In the genomic region with DNA sequence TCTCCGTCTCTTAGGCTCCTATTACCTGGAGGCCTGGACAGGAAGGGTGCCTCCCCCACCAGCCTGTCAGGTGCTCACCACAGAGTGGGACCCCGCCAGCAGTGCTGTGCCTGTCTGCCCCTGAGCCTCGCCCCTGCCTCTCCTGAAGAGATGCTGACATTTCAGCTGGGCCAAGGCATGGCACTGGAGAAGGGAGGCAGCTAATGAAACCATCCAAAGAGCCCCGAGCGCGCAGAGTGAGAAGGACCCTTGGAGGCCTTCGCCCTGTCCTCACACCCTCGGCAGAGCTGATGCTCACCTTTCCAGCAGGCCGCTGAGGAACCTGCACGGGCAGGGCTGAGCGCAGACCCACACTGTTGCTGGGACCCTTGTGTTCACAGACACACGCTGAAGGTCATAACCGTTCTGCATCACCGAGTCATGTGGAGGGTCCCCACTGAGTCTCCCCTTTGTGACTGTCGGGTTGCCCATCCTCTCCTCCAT, we compare ENCODE assay signal across 13 cellular contexts. TPM values are rescaled to one million over a fixed set of nuclear protein-coding genes. Genes with fewer than 3 reads are reported as not detected.
DNase-seq lines count a peak whose midpoint lies in the region; ATAC-seq and TF ChIP-seq lines count a peak whose summit lies in the region.
"Had no signal": no experiment of that assay in that cellular context is flagged by ENCODE, and none has a peak within 500 bp of the region (broad histone marks: within the 10 kb centered on the region; RNA-seq: fewer than 3 reads in every experiment).

No MANE protein-coding gene starts in this region.

- TF ChIP-seq CTCF in endodermal cell (conservative IDR thresholded peaks at IDR 0.05) = no peak

- peak overlapping the region; percentile 95 for H3K4me2 ChIP-seq in BLaER1

- 94 to 98% methylated on average over 12 to 15 of the region's 15 CpGs for WGBS in endodermal cell (ENCODE audit: insufficient coverage in 1 of 2, insufficient read length in 1 of 2), 2 experiments

- POLR2A ChIA-PET in CD8-positive, alpha-beta memory T cell (lab: Charles Lee) = interaction anchor here (3.9 kb wide), 1 partner anchor 11 kb away, joined by 45 read pairs; a partner anchor contains a TSS
- POLR2A ChIA-PET in activated naive CD8-positive, alpha-beta T cell treated with anti-CD3 and anti-CD28 coated beads, Interleukin-2, amount 10 ng/mL, durations not matched to agents 7 days and 5 days (lab: Charles Lee) = interaction anchor here (1.2 to 4.1 kb wide), 3 partner anchors 12 to 262 kb away, joined by 3 to 90 read pairs (median 6); a partner anchor contains a TSS
- POLR2A ChIA-PET in naive thymus-derived CD8-positive, alpha-beta T cell (lab: Charles Lee) = interaction anchor here (0.7 to 3.5 kb wide), 2 partner anchors 11 to 37 kb away, joined by 3 to 35 read pairs; a partner anchor contains a TSS

- H3K4me3 Mint-ChIP-seq in CD8-positive, alpha-beta memory T cell = peak overlapping the region in 6 of 7 donors; percentile 16 to 88 (median 79)
- no peak overlapping the region for H3K4me3 Mint-ChIP-seq in activated naive CD8-positive, alpha-beta T cell treated with anti-CD3 and anti-CD28 coated beads, Interleukin-2, amount 10 ng/mL, durations not matched to agents 7 days and 5 days
- H3K4me3 Mint-ChIP-seq in naive thymus-derived CD8-positive, alpha-beta T cell = peak overlapping the region in 9 of 10 donors; percentile 26 to 86 (median 64)
- H3K4me3 Mint-ChIP-seq in endodermal cell = no peak overlapping the region

- H3K4me3 ChIP-seq in BLaER1 (no peak overlapping the region), endodermal cell (ENCODE audit: low read length) (no peak overlapping the region)
- no peak overlapping the region for H3K4me3 ChIP-seq in CD8-positive, alpha-beta memory T cell (ENCODE audit: low read length)

- H3K36me3 Mint-ChIP-seq in CD8-positive, alpha-beta memory T cell = no peaks in the 10 kb centered on the region
- no peaks in the 10 kb centered on the region for H3K36me3 Mint-ChIP-seq in activated naive CD8-positive, alpha-beta T cell treated with anti-CD3 and anti-CD28 coated beads, Interleukin-2, amount 10 ng/mL, durations not matched to agents 7 days and 5 days
- H3K36me3 Mint-ChIP-seq in naive thymus-derived CD8-positive, alpha-beta T cell = no peaks in the 10 kb centered on the region
- no peaks in the 10 kb centered on the region for H3K36me3 Mint-ChIP-seq in endodermal cell (ENCODE audit: low read depth)

- H3K27me3 Mint-ChIP-seq in CD8-positive, alpha-beta memory T cell = peaks cover 0 to 1% of the 10 kb centered on the region in 2 donors
- H3K27me3 Mint-ChIP-seq in activated naive CD8-positive, alpha-beta T cell treated with anti-CD3 and anti-CD28 coated beads, Interleukin-2, amount 10 ng/mL, durations not matched to agents 7 days and 5 days = no peaks in the 10 kb centered on the region
- no peaks in the 10 kb centered on the region for H3K27me3 Mint-ChIP-seq in naive thymus-derived CD8-positive, alpha-beta T cell
- H3K27me3 Mint-ChIP-seq in endodermal cell (ENCODE audit: insufficient read depth) = no peaks in the 10 kb centered on the region

- H3K36me3 ChIP-seq in BLaER1 (peaks cover 25% of the 10 kb centered on the region), endodermal cell (ENCODE audit: control insufficient read depth, insufficient read depth, low read length) (no peaks in the 10 kb centered on the region)
- no peaks in the 10 kb centered on the region for H3K36me3 ChIP-seq in CD8-positive, alpha-beta memory T cell (ENCODE audit: insufficient read depth, low read length)

- peaks cover 6 to 7% (median 6%) of the 10 kb centered on the region in 3 donors for H3K4me1 Mint-ChIP-seq in CD8-positive, alpha-beta memory T cell
- peaks cover 15% of the 10 kb centered on the region for H3K4me1 Mint-ChIP-seq in activated naive CD8-positive, alpha-beta T cell treated with anti-CD3 and anti-CD28 coated beads, Interleukin-2, amount 10 ng/mL, durations not matched to agents 7 days and 5 days
- peaks cover 5 to 12% (median 7%) of the 10 kb centered on the region in 4 donors for H3K4me1 Mint-ChIP-seq in naive thymus-derived CD8-positive, alpha-beta T cell
- H3K4me1 Mint-ChIP-seq in endodermal cell = peaks cover 4% of the 10 kb centered on the region

- 0 out of 2 replicates have a peak overlapping the region, but pooled peaks have one; percentile 13 for H3K9ac ChIP-seq in BLaER1
- no peak overlapping the region for H3K9ac ChIP-seq in endodermal cell (ENCODE audit: extremely low read depth, low read length, poor library complexity, severe bottlenecking)

- CTCF ChIA-PET in CD8-positive, alpha-beta memory T cell (lab: Charles Lee) = interaction anchor here (1.7 kb wide), 1 partner anchor 11 kb away, joined by 4 read pairs; a partner anchor contains a TSS

- H3K27me3 ChIP-seq in BLaER1 = no peaks in the 10 kb centered on the region
- no peaks in the 10 kb centered on the region for H3K27me3 ChIP-seq in CD8-positive, alpha-beta memory T cell (ENCODE audit: insufficient read depth, low read length, poor library complexity, severe bottlenecking)
- no peaks in the 10 kb centered on the region for H3K27me3 ChIP-seq in endodermal cell (ENCODE audit: control insufficient read depth, insufficient read depth, low read length, poor library complexity, severe bottlenecking)
- H3K27me3 ChIP-seq: heart right ventricle had no signal

- ATAC-seq in activated naive CD8-positive, alpha-beta T cell treated with anti-CD3 and anti-CD28 coated beads, Interleukin-2, amount 10 ng/mL, durations not matched to agents 7 days and 5 days (ENCODE audit: low read depth) = no peak
- ATAC-seq in naive thymus-derived CD8-positive, alpha-beta T cell = no peak
- ATAC-seq in HG02970 (IDR thresholded peaks at IDR 0.05; ENCODE audit: low FRiP score, unreplicated experiment) = no peak
- ATAC-seq in HG03196 (IDR thresholded peaks at IDR 0.05; ENCODE audit: unreplicated experiment) = no peak
- no peak for ATAC-seq in GM19351 (IDR thresholded peaks at IDR 0.05; ENCODE audit: unreplicated experiment)

- H3K27ac Mint-ChIP-seq in CD8-positive, alpha-beta memory T cell = peak overlapping the region in 2 of 8 donors; percentile 64 to 87
- peak overlapping the region; percentile 16 for H3K27ac Mint-ChIP-seq in activated naive CD8-positive, alpha-beta T cell treated with anti-CD3 and anti-CD28 coated beads, Interleukin-2, amount 10 ng/mL, durations not matched to agents 7 days and 5 days
- H3K27ac Mint-ChIP-seq in naive thymus-derived CD8-positive, alpha-beta T cell = peak overlapping the region in 2 of 10 donors; percentile 52 to 62
- no peak overlapping the region for H3K27ac Mint-ChIP-seq in endodermal cell

- H4K20me1 ChIP-seq in BLaER1 = peaks cover 23% of the 10 kb centered on the region

- peak in 1 of 5 donors; percentile 19 for DNase-seq in CD8-positive, alpha-beta memory T cell
- no peak for DNase-seq in activated naive CD8-positive, alpha-beta T cell treated with anti-CD3 and anti-CD28 coated beads, Interleukin-2, amount 10 ng/mL, durations not matched to agents 7 days and 5 days
- peak in 1 of 10 donors; percentile 61 for DNase-seq in naive thymus-derived CD8-positive, alpha-beta T cell
- no peak for DNase-seq in endodermal cell
- DNase-seq: activated gamma-delta T cell treated with Interleukin-2 at 50 U/mL for 16 hours; Calu3; central memory CD4-positive, alpha-beta T cell; heart right ventricle; substantia nigra had no signal

- H3K4me1 ChIP-seq in BLaER1 (peaks cover 75% of the 10 kb centered on the region), endodermal cell (ENCODE audit: control insufficient read depth, insufficient read depth, low read length) (no peaks in the 10 kb centered on the region)
- H3K4me1 ChIP-seq in CD8-positive, alpha-beta memory T cell (ENCODE audit: insufficient read depth, low read length) = peaks cover 6% of the 10 kb centered on the region

- H3K9me3 Mint-ChIP-seq in CD8-positive, alpha-beta memory T cell = no peaks in the 10 kb centered on the region
- no peaks in the 10 kb centered on the region for H3K9me3 Mint-ChIP-seq in activated naive CD8-positive, alpha-beta T cell treated with anti-CD3 and anti-CD28 coated beads, Interleukin-2, amount 10 ng/mL, durations not matched to agents 7 days and 5 days
- H3K9me3 Mint-ChIP-seq in naive thymus-derived CD8-positive, alpha-beta T cell = no peaks in the 10 kb centered on the region
- no peaks in the 10 kb centered on the region for H3K9me3 Mint-ChIP-seq in endodermal cell

- H3K9me3 ChIP-seq in BLaER1 (no peaks in the 10 kb centered on the region), endodermal cell (ENCODE audit: control insufficient read depth, low read length) (no peaks in the 10 kb centered on the region)
- H3K9me3 ChIP-seq in CD8-positive, alpha-beta memory T cell (ENCODE audit: low read length) = no peaks in the 10 kb centered on the region
- H3K9me3 ChIP-seq: heart right ventricle had no signal

- H3K27ac ChIP-seq in BLaER1 (peak overlapping the region; percentile 96), endodermal cell (ENCODE audit: low read depth, low read length) (no peak overlapping the region)
- no peak overlapping the region for H3K27ac ChIP-seq in CD8-positive, alpha-beta memory T cell (ENCODE audit: low read depth, low read length)

RNA-seq across cellular contexts. Expression of a gene that starts 2.1 kb away (rescaled TPM):
- total RNA-seq in CD8-positive, alpha-beta memory T cell = 10 to 100 TPM; 35.5 to 42.8 TPM
- 2.2 TPM for polyA plus RNA-seq in CD8-positive, alpha-beta memory T cell
- total RNA-seq in activated naive CD8-positive, alpha-beta T cell treated with anti-CD3 and anti-CD28 coated beads, Interleukin-2, amount 10 ng/mL, durations not matched to agents 7 days and 5 days = 10 to 100 TPM; 16.4 to 17.0 TPM
- 1 to 10 TPM; 1.2 to 1.3 TPM for total RNA-seq in naive thymus-derived CD8-positive, alpha-beta T cell
- polyA plus RNA-seq in naive thymus-derived CD8-positive, alpha-beta T cell = under 1 TPM in 2 of 3 donors, not detected in 1; 0.09 to 0.12 TPM
- 10 to 100 TPM; 23.2 to 26.2 TPM for total RNA-seq in endodermal cell
- 27.8 TPM for polyA plus RNA-seq in endodermal cell (2013, experiment 1 of 2)
- polyA plus RNA-seq in endodermal cell (2013, experiment 2 of 2) = 24.3 TPM

RNA-seq across cellular contexts. Expression of a gene that starts 11.5 kb away (rescaled TPM):
- 10 to 100 TPM; 34.1 to 41.2 TPM for total RNA-seq in CD8-positive, alpha-beta memory T cell
- polyA plus RNA-seq in CD8-positive, alpha-beta memory T cell = 32.8 TPM
- 10 to 100 TPM; 23.0 to 27.2 TPM for total RNA-seq in activated naive CD8-positive, alpha-beta T cell treated with anti-CD3 and anti-CD28 coated beads, Interleukin-2, amount 10 ng/mL, durations not matched to agents 7 days and 5 days
- 10 to 100 TPM; 32.2 to 32.9 TPM for total RNA-seq in naive thymus-derived CD8-positive, alpha-beta T cell
- polyA plus RNA-seq in naive thymus-derived CD8-positive, alpha-beta T cell = 10 to 100 TPM; 18.1 to 27.1 (median 18.4) TPM
- 10 to 100 TPM; 34.5 to 37.5 TPM for total RNA-seq in endodermal cell
- 21.4 TPM for polyA plus RNA-seq in endodermal cell (2013, experiment 1 of 2)
- 21.2 TPM for polyA plus RNA-seq in endodermal cell (2013, experiment 2 of 2)

Comparison
In these comparisons a context has a peak if more than half of its experiments do, and no peak if none do; other contexts are left out.
1. H3K4me3 Mint-ChIP-seq: peak in CD8-positive, alpha-beta memory T cell (6 of 7) and naive thymus-derived CD8-positive, alpha-beta T cell (9 of 10); none in activated naive CD8-positive, alpha-beta T cell treated with anti-CD3 and anti-CD28 coated beads, Interleukin-2, amount 10 ng/mL, durations not matched to agents 7 days and 5 days (single experiment) and endodermal cell (single experiment).
2. RNA of a gene that starts 2.1 kb away (total RNA-seq): 35.5 to 42.8 TPM in CD8-positive, alpha-beta memory T cell, 23.2 to 26.2 TPM in endodermal cell and 16.4 to 17.0 TPM in activated naive CD8-positive, alpha-beta T cell treated with anti-CD3 and anti-CD28 coated beads, Interleukin-2, amount 10 ng/mL, durations not matched to agents 7 days and 5 days; 1.2 to 1.3 TPM in naive thymus-derived CD8-positive, alpha-beta T cell; every median in the first group is over 4 times any median in the second.